In the genomic region with DNA sequence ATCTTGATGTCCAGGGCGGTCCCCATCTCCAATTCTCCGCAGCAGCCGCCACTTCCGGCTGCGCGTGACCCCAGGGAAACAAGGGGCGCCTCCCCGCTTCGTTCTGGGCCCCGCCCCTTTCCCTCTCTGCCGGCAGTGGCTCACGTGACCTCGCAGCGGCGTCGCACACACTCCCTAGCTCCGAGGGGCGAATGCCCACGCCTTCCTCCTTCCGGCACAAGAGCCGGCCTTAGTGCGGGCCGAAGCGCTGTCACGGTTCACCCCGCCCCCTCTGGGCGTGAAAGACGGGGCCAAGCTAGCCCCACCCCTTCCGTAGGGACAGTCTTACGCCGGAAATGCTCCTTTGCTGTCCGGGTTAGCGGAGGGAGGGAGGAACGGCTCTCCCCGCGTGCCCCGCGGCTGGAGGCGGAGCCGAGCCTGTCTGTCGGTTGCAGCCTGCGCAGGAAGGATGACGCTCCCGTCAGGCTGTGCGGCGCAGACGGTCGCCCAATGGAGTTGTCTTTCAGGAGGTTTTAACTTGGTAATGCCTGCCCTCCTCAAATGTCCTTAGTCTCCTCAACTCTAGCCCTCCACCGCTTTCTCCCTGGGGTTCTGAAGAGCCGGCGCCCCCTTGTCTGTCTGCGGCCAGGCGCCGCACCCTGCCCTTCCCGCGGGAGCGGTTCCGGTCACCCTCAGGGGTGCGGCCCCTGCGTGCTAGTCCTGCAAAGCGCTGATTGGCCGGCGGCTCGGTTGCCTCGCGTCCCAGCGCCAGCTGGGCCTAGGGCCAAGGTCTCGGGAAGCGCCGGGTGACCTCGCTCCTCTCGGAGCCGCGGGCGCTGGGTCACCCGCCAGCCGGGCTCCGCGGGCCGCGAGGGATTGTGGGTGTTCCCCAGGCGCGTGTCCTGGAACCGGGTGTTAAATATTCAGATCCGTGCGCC, we compare ENCODE assay signal across 8 cellular contexts. TPM values are rescaled to one million over a fixed set of nuclear protein-coding genes. Genes with fewer than 3 reads are reported as not detected.
DNase-seq lines count a peak whose midpoint lies in the region; ATAC-seq and TF ChIP-seq lines count a peak whose summit lies in the region.

A gene (minus strand): TSS at position 66 of the 917 bp plus-strand sequence. CDS start 40 bp downstream, at position 26.

- POLR2A ChIA-PET in PC-9 (lab: Charles Lee; ENCODE audit: unreplicated experiment), result interaction anchor here (0.5 to 1.0 kb wide), 10 partner anchors 8 to 1057 kb away, joined by 3 to 12 read pairs (median 5); no protein-coding TSS in a partner anchor

- BruUV-seq in PC-9 (replicated peaks; lab: Mats Ljungman, UMichigan), result TSS peak; percentile 85

- H3K4me2 ChIP-seq in PC-9, result peak within 1 kb of the TSS; percentile 93

- intact Hi-C loops in PC-9 (cut with micrococcal nuclease; ENCODE audit: unreplicated experiment), result loop anchor here (1.0 to 5.0 kb wide), 6 partner anchors 72 to 297 kb away; a partner anchor contains a TSS

- H3K36me3 ChIP-seq in PC-9 (ENCODE audit: low read depth), result no peaks in the 10 kb centered on the region

- H2AFZ ChIP-seq in PC-9, result peak within 1 kb of the TSS; percentile 83

- TF ChIP-seq CTCF in PC-9 (conservative IDR thresholded peaks at IDR 0.05) (no peak), epithelial cell of proximal tubule (conservative IDR thresholded peaks at IDR 0.05; ENCODE audit: low read depth, low read length) (no peak)

- peaks cover 20% of the 10 kb centered on the region for H3K4me1 ChIP-seq in PC-9 (replicated peaks; ENCODE audit: insufficient read depth)

- H3F3A ChIP-seq in PC-9 (ENCODE audit: insufficient read depth, low read depth), result peaks cover 17% of the 10 kb centered on the region; the same call in 1 of the 2 replicates

- H3K4me3 ChIP-seq in Jurkat, Clone E6-1 (ENCODE audit: low read length), result peak within 1 kb of the TSS; percentile 61
- peak within 1 kb of the TSS; percentile 82 for H3K4me3 ChIP-seq in PC-9
- peak within 1 kb of the TSS; percentile 88 for H3K4me3 ChIP-seq in epithelial cell of proximal tubule (ENCODE audit: low read depth, low read length)

- no peaks in the 10 kb centered on the region for H3K9me2 ChIP-seq in PC-9 (ENCODE audit: insufficient read depth)

- H4K20me1 ChIP-seq in PC-9 (ENCODE audit: insufficient read depth), result no peaks in the 10 kb centered on the region

- DNase-seq in DMS153 (lab: John Stamatoyannopoulos, UW) (peak; percentile 99), PC-9 (peak; percentile 94 to 97), epithelial cell of proximal tubule (ENCODE audit: low read depth) (peak; percentile 86), mucosa of gallbladder (ENCODE audit: low spot score) (peak; percentile 99)
- peak; percentile 99 for DNase-seq in Jurkat, Clone E6-1 (ENCODE audit: low read depth, low spot score)
- peak; percentile 96 for DNase-seq in activated T-cell treated with anti-CD3 and anti-CD28 coated beads, Interleukin-2, amount 50 U/mL, for 1 hour
- DNase-seq in stimulated activated CD8-positive, alpha-beta memory T cell treated with anti-CD3 and anti-CD28 coated beads, Interleukin-4, amount 100 ng/mL, for 4 hours (ENCODE audit: low read depth in 2 of 2, low spot score in 1 of 2), result peak; percentile 95 to 98

- H3K79me2 ChIP-seq in PC-9 (ENCODE audit: low read depth), result peaks cover 47% of the 10 kb centered on the region

- CTCF ChIA-PET in PC-9 (lab: Charles Lee), result interaction anchor here (0.6 kb wide), 1 partner anchor 230 kb away, joined by 5 read pairs; no protein-coding TSS in a partner anchor

- H3K9me3 ChIP-seq in PC-9 (ENCODE audit: insufficient read depth, low read depth), result no peaks in the 10 kb centered on the region

- peak within 1 kb of the TSS; percentile 92 for H3K27ac ChIP-seq in PC-9

- ATAC-seq in GM21619 (IDR thresholded peaks at IDR 0.05; ENCODE audit: unreplicated experiment), result peak; percentile 88

- no peaks in the 10 kb centered on the region for H3K27me3 ChIP-seq in PC-9 (ENCODE audit: insufficient read depth, low read depth)

RNA-seq across cellular contexts. Expression of the gene that starts here (rescaled TPM):
- polyA plus RNA-seq in Jurkat, Clone E6-1 (2012; ENCODE audit: insufficient read depth, insufficient read length), result 42.9 TPM
- total RNA-seq in PC-9 (2021) (32.2 and 46.2 TPM in 2 replicates), epithelial cell of proximal tubule (31.2 and 48.6 TPM in 2 replicates), mucosa of gallbladder (48.2 TPM)

Comparison
In these comparisons a context has a peak if more than half of its experiments do, and no peak if none do; other contexts are left out.
1. Peak in every context shown above with its lines: DNase-seq, ATAC-seq, H3K4me3 ChIP-seq and H3K27ac ChIP-seq.